ENCODE assay signal across 8 cellular contexts in genomic region chr6:111566873-111567517, GRCh38. TPM values are rescaled to one million over a fixed set of nuclear protein-coding genes. Genes with fewer than 3 reads are reported as not detected.
DNase-seq lines count a peak whose midpoint lies in the region; ATAC-seq and TF ChIP-seq lines count a peak whose summit lies in the region.

No MANE protein-coding gene starts in this region.

- H3K27me3 Mint-ChIP-seq in natural killer cell (ENCODE audit: low read depth in 2 of 2), result no peaks in the 10 kb centered on the region

- H3K36me3 Mint-ChIP-seq in natural killer cell, result peaks cover 6% of the 10 kb centered on the region

- DNase-seq in DMS153 (lab: John Stamatoyannopoulos, UW), result peak; percentile 90
- DNase-seq in NCI-H2081 treated with DMSO at 0.1 percent for 48 hours (lab: John Stamatoyannopoulos, UW), result peak; percentile 57
- peak; percentile 36 for DNase-seq in astrocyte of the hippocampus (ENCODE audit: low read depth, low spot score)
- DNase-seq in natural killer cell, result no peak
- DNase-seq in GM13977 (ENCODE audit: low spot score), result no peak
- no peak for DNase-seq in NOMO-1 (lab: John Stamatoyannopoulos, UW; ENCODE audit: unreplicated experiment in 2 of 2)
- no peak for DNase-seq in stimulated activated CD4-positive, alpha-beta T cell treated with anti-CD3 and anti-CD28 coated beads, Interleukin-2, amount 100 ng/mL, for 24 hours
- DNase-seq in left colon, result no peak

- TF ChIP-seq CTCF in natural killer cell (IDR thresholded peaks at IDR 0.05) (no peak), GM13977 (IDR thresholded peaks at IDR 0.05; ENCODE audit: extremely low read depth, insufficient read depth, missing control alignments) (no peak)

- peaks cover 23 to 26% of the 10 kb centered on the region in 2 donors for H3K4me1 Mint-ChIP-seq in natural killer cell

- H3K4me3 Mint-ChIP-seq in natural killer cell, result peak overlapping the region; percentile 78

- intact Hi-C loops in natural killer cell (cut with micrococcal nuclease) (no loop called here), left colon (cut with DNase I, micrococcal nuclease) (no loop called here)

- H3K27ac Mint-ChIP-seq in natural killer cell, result peak overlapping the region in 1 of 2 donors; percentile 32

- H3K9me3 Mint-ChIP-seq in natural killer cell, result no peaks in the 10 kb centered on the region

- peak in 1 of 3 donors; percentile 69 for ATAC-seq in natural killer cell
- no peak for ATAC-seq in left colon

- in situ Hi-C loops in GM13977 (cut with MboI; ENCODE audit: low pct_unique_long_range_greater_than_20kb, low sequenced_read_pairs, unreplicated experiment), result no loop called here

RNA-seq across cellular contexts. Expression of gene TRAF3IP2, which starts 38.7 kb away (rescaled TPM):
- total RNA-seq in natural killer cell, result 10 to 100 TPM in 1 of 3 donors, 1 to 10 TPM in 2; 9.8 to 14.7 (median 9.9) TPM
- 10 to 100 TPM; 59.3 to 62.4 TPM for total RNA-seq in left colon

Comparison
In these comparisons a context has a peak if more than half of its experiments do, and no peak if none do; other contexts are left out.
1. DNase-seq: peak in DMS153 (single experiment), NCI-H2081 treated with DMSO at 0.1 percent for 48 hours (single experiment) and astrocyte of the hippocampus (single experiment); none in natural killer cell (single experiment), GM13977 (single experiment), NOMO-1 (0 of 2), stimulated activated CD4-positive, alpha-beta T cell treated with anti-CD3 and anti-CD28 coated beads, Interleukin-2, amount 100 ng/mL, for 24 hours (0 of 2) and left colon (0 of 2).